Comparison of ENCODE assay signal across 8 cellular contexts in the genomic region with DNA sequence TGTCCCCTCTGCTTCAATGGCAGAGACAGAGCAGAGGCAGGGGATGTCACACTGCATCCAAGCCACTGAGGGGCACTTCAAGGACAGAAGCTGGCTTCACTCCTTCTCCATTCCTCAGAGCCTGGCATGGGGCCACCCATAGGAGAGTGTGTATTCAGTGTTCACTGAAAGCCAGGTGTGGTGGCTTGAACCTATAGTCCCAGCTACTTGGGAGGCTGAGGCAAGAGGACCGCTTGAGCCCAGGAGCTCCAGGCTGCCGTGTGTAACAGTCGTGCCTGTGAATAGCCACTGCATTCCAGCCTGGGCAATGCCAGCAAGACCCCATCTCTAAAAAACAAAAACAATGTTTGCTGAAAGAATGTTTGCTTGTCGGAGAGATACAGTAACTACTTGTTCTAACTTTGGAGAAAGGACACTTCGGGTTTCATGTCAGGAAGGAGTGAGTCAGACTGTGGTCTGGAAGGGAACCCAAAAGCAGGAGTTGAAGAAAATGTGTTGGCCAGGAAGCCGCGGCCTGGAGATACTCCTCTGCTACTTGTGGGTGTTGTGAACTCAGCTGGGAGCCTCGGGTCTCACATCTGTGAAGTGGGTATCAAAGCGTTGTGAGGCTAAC. TPM values are rescaled to one million over a fixed set of nuclear protein-coding genes. Genes with fewer than 3 reads are reported as not detected.
DNase-seq lines count a peak whose midpoint lies in the region; ATAC-seq and TF ChIP-seq lines count a peak whose summit lies in the region.

No MANE protein-coding gene starts in this region.

- no TSS peak for BruUV-seq in Caco-2 (replicated peaks; lab: Mats Ljungman, UMichigan)

- peak overlapping the region; percentile 57 for H3K27ac ChIP-seq in CD4-positive, alpha-beta memory T cell (ENCODE audit: low read depth, low read length)

- H3K36me3 Mint-ChIP-seq in CD4-positive, alpha-beta memory T cell, result peaks cover 13 to 44% of the 10 kb centered on the region in 2 donors
- no peaks in the 10 kb centered on the region for H3K36me3 Mint-ChIP-seq in Caco-2 (ENCODE audit: insufficient read depth, unreplicated experiment)

- peak overlapping the region; percentile 94 to 100 (median 98) for H3K27ac Mint-ChIP-seq in CD4-positive, alpha-beta memory T cell
- no peak overlapping the region for H3K27ac Mint-ChIP-seq in Caco-2 (ENCODE audit: unreplicated experiment)

- POLR2A ChIA-PET in CD4-positive, alpha-beta memory T cell (lab: Charles Lee; ENCODE audit: partially characterized antibody), result interaction anchor here (0.5 to 3.0 kb wide), 6 partner anchors 22 to 248 kb away, joined by 3 to 16 read pairs (median 3); a partner anchor contains a TSS
- POLR2A ChIA-PET in Caco-2 (lab: Charles Lee), result no interaction called here

- CTCF ChIA-PET in CD4-positive, alpha-beta memory T cell (lab: Charles Lee; ENCODE audit: partially characterized antibody), result interaction anchor here (0.9 to 1.8 kb wide), 10 partner anchors 14 to 279 kb away, joined by 3 to 8 read pairs (median 4); no protein-coding TSS in a partner anchor
- CTCF ChIA-PET in Caco-2 (lab: Charles Lee), result no interaction called here

- H3K4me3 ChIP-seq in CD4-positive, alpha-beta memory T cell (ENCODE audit: low read length in 2 of 2), result peak overlapping the region in 1 of 2 donors; percentile 11
- H3K4me3 ChIP-seq in Caco-2 (ENCODE audit: low read depth, low read length), result no peak overlapping the region

- ATAC-seq in left cardiac atrium (peak in 1 of 2 donors; percentile 42), GM21576 (IDR thresholded peaks at IDR 0.05; ENCODE audit: unreplicated experiment) (no peak)

- in situ Hi-C loops in G401 (cut with HindIII; ENCODE audit: low sequenced_read_pairs), result no loop called here

- H3K9me3 ChIP-seq in CD4-positive, alpha-beta memory T cell (ENCODE audit: control insufficient read depth in 1 of 2, low read length in 2 of 2), result no peaks in the 10 kb centered on the region
- no peaks in the 10 kb centered on the region for H3K9me3 ChIP-seq in Caco-2

- H3K4me1 Mint-ChIP-seq in CD4-positive, alpha-beta memory T cell, result peaks cover 59 to 97% (median 81%) of the 10 kb centered on the region in 4 donors
- no peaks in the 10 kb centered on the region for H3K4me1 Mint-ChIP-seq in Caco-2 (ENCODE audit: low read depth, unreplicated experiment)

- H3K9me3 Mint-ChIP-seq in CD4-positive, alpha-beta memory T cell, result peaks cover 0 to 3% (median 0%) of the 10 kb centered on the region in 8 donors
- no peaks in the 10 kb centered on the region for H3K9me3 Mint-ChIP-seq in Caco-2 (ENCODE audit: unreplicated experiment)

- TF ChIP-seq CTCF in Caco-2 (IDR thresholded peaks at IDR 0.05; ENCODE audit: insufficient read depth in 1 of 2, low read depth in 1 of 2, low read length in 1 of 2, severe bottlenecking in 1 of 2, unreplicated experiment in 1 of 2), result no peak

- no peaks in the 10 kb centered on the region for H3K36me3 ChIP-seq in CD4-positive, alpha-beta memory T cell (ENCODE audit: insufficient read depth, low read length)
- no peaks in the 10 kb centered on the region for H3K36me3 ChIP-seq in Caco-2 (ENCODE audit: control insufficient read depth, insufficient read depth, low read length)

- peaks cover 82% of the 10 kb centered on the region for H3K4me1 ChIP-seq in CD4-positive, alpha-beta memory T cell (ENCODE audit: insufficient read depth, low read length)
- no peaks in the 10 kb centered on the region for H3K4me1 ChIP-seq in Caco-2

- DNase-seq in CD4-positive, alpha-beta memory T cell, result peak; percentile 57 to 86 (median 62)
- peak; percentile 60 for DNase-seq in RKO (ENCODE audit: low spot score)
- DNase-seq in activated effector memory CD4-positive, alpha-beta T cell treated with Interleukin-2 at 50 U/mL for 16 hours, result peak; percentile 40
- peak; percentile 77 for DNase-seq in left cardiac atrium
- DNase-seq in stimulated activated CD4-positive, alpha-beta T cell treated with anti-CD3 and anti-CD28 coated beads, Interleukin-4, amount 100 ng/mL, for 24 hours, result peak; percentile 55
- no peak for DNase-seq in G401 (ENCODE audit: low spot score)
- DNase-seq in Caco-2, result no peak

- no peaks in the 10 kb centered on the region for H3K27me3 Mint-ChIP-seq in CD4-positive, alpha-beta memory T cell
- H3K27me3 Mint-ChIP-seq in Caco-2 (ENCODE audit: insufficient read depth, unreplicated experiment), result peaks cover 10% of the 10 kb centered on the region

- intact Hi-C loops in CD4-positive, alpha-beta memory T cell (cut with micrococcal nuclease), result loop anchor here (2.0 kb wide), 1 partner anchor 163 kb away; a partner anchor contains a TSS
- intact Hi-C loops in left cardiac atrium (cut with DNase I) (loop anchor here in 1 of 2 donors (10.0 kb wide), 1 partner anchor 157 kb away; no protein-coding TSS in a partner anchor), Caco-2 (cut with micrococcal nuclease; ENCODE audit: unreplicated experiment) (no loop called here)

- H3K4me3 Mint-ChIP-seq in CD4-positive, alpha-beta memory T cell, result peak overlapping the region in 7 of 8 donors; percentile 63 to 83 (median 80)
- no peak overlapping the region for H3K4me3 Mint-ChIP-seq in Caco-2 (ENCODE audit: unreplicated experiment)

- no peaks in the 10 kb centered on the region for H3K27me3 ChIP-seq in CD4-positive, alpha-beta memory T cell (ENCODE audit: insufficient read depth, low read length)
- no peaks in the 10 kb centered on the region for H3K27me3 ChIP-seq in Caco-2 (replicated peaks; ENCODE audit: control insufficient read depth, insufficient read depth, low read length)

RNA-seq across cellular contexts. Expression of a gene that starts 43.4 kb away (rescaled TPM):
- 10 to 100 TPM; 56.4 to 56.5 TPM for total RNA-seq in CD4-positive, alpha-beta memory T cell
- polyA plus RNA-seq in CD4-positive, alpha-beta memory T cell, result 10 to 100 TPM; 20.8 to 56.5 TPM
- total RNA-seq in left cardiac atrium (10 to 100 TPM; 18.4 to 28.7 TPM), Caco-2 (2022) (0.45 and 0.77 TPM in 2 replicates)
- 7.3 and 12.4 TPM in 2 replicates for total RNA-seq in G401 (2014; rRNA removed; shearing (Covaris generic))

Comparison
In these comparisons a context has a peak if more than half of its experiments do, and no peak if none do; other contexts are left out.
1. DNase-seq: peak in CD4-positive, alpha-beta memory T cell (5 of 5), RKO (single experiment), activated effector memory CD4-positive, alpha-beta T cell treated with Interleukin-2 at 50 U/mL for 16 hours (single experiment), left cardiac atrium (single experiment) and stimulated activated CD4-positive, alpha-beta T cell treated with anti-CD3 and anti-CD28 coated beads, Interleukin-4, amount 100 ng/mL, for 24 hours (single experiment); none in G401 (single experiment) and Caco-2 (0 of 2).